In genomic region chr2:62698653-62699052, GRCh38 we compare ENCODE assay signal across 13 cellular contexts.
"Had no signal": no experiment of that assay in that cellular context is flagged by ENCODE, and none has a peak within 500 bp of the region (broad histone marks: within the 10 kb centered on the region; RNA-seq: fewer than 3 reads in every experiment).

No MANE protein-coding gene starts in this region.

- H3K36me3 ChIP-seq: upper lobe of left lung had no signal

- H3K36me3 Mint-ChIP-seq: activated naive CD8-positive, alpha-beta T cell treated with anti-CD3 and anti-CD28 coated beads, Interleukin-2, amount 10 ng/mL, durations not matched to agents 7 days and 5 days; stimulated activated memory B cell treated with anti-CD40 and anti-IgM and Interleukin-4, amounts not matched to agents 10 μg/mL and 1 μg/mL and 100 μg/mL, for 72 hours had no signal

- FAIRE-seq: astrocyte had no signal

- H3K9me3 Mint-ChIP-seq: activated naive CD8-positive, alpha-beta T cell treated with anti-CD3 and anti-CD28 coated beads, Interleukin-2, amount 10 ng/mL, durations not matched to agents 7 days and 5 days; effector memory CD8-positive, alpha-beta T cell; stimulated activated memory B cell treated with anti-CD40 and anti-IgM and Interleukin-4, amounts not matched to agents 10 μg/mL and 1 μg/mL and 100 μg/mL, for 72 hours had no signal

- ATAC-seq: effector memory CD8-positive, alpha-beta T cell; stimulated activated memory B cell treated with anti-CD40 and anti-IgM and Interleukin-4, amounts not matched to agents 10 μg/mL and 1 μg/mL and 100 μg/mL, for 72 hours had no signal

- H3K27ac ChIP-seq: epithelial cell of prostate, SK-N-MC, upper lobe of left lung had no signal

- H3K4me3 Mint-ChIP-seq: activated naive CD8-positive, alpha-beta T cell treated with anti-CD3 and anti-CD28 coated beads, Interleukin-2, amount 10 ng/mL, durations not matched to agents 7 days and 5 days; effector memory CD8-positive, alpha-beta T cell; stimulated activated memory B cell treated with anti-CD40 and anti-IgM and Interleukin-4, amounts not matched to agents 10 μg/mL and 1 μg/mL and 100 μg/mL, for 72 hours had no signal

- H3K4me3 ChIP-seq: SK-N-MC, upper lobe of left lung had no signal

- DNase-seq: activated CD4-positive, alpha-beta T cell treated with anti-CD3 and anti-CD28 coated beads, Interleukin-2, amount 50 U/mL, for 4 hours; activated CD4-positive, CD25-positive, alpha-beta regulatory T cell treated with anti-CD3 and anti-CD28 coated beads, Interleukin-2, amount 50 U/mL, for 72 hours; activated naive CD4-positive, alpha-beta T cell; activated naive CD8-positive, alpha-beta T cell treated with anti-CD3 and anti-CD28 coated beads, Interleukin-2, amount 10 ng/mL, durations not matched to agents 7 days and 5 days; activated T-cell treated with anti-CD3 and anti-CD28 coated beads for 4 hours; dermis blood vessel endothelial cell; effector memory CD8-positive, alpha-beta T cell; stimulated activated CD4-positive, alpha-beta T cell treated with anti-CD3 and anti-CD28 coated beads, Interleukin-2, amount 100 ng/mL, for 48 hours; upper lobe of left lung had no signal

- H3K9me3 ChIP-seq: upper lobe of left lung had no signal

- H3K27ac Mint-ChIP-seq: activated naive CD8-positive, alpha-beta T cell treated with anti-CD3 and anti-CD28 coated beads, Interleukin-2, amount 10 ng/mL, durations not matched to agents 7 days and 5 days; effector memory CD8-positive, alpha-beta T cell; stimulated activated memory B cell treated with anti-CD40 and anti-IgM and Interleukin-4, amounts not matched to agents 10 μg/mL and 1 μg/mL and 100 μg/mL, for 72 hours had no signal

- H3K27me3 ChIP-seq: upper lobe of left lung had no signal

- H3K4me1 Mint-ChIP-seq: activated naive CD8-positive, alpha-beta T cell treated with anti-CD3 and anti-CD28 coated beads, Interleukin-2, amount 10 ng/mL, durations not matched to agents 7 days and 5 days; stimulated activated memory B cell treated with anti-CD40 and anti-IgM and Interleukin-4, amounts not matched to agents 10 μg/mL and 1 μg/mL and 100 μg/mL, for 72 hours had no signal

- H3K4me1 ChIP-seq: upper lobe of left lung had no signal
